Comparison of ENCODE assay signal across 32 cellular contexts in the genomic region with DNA sequence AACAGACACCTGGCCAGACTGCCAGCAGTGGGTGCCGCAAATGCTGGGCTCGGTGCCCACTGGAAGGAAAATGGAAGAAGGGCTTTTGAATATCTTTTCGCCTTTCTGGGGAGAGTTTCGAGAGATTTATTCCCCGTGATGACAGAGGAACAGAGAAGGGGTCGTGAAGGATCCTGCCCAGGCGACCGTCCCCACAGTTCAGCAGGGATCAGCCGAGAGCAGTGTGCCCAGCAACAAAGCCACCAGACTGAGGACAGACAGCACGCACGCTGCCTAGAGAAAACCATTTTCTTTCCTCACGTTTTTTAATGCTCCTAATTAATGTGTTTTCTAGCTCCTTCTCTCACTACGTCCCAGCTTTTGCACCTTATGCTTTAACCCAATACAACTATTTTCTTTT.
"Had no signal": no experiment of that assay in that cellular context is flagged by ENCODE, and none has a peak within 500 bp of the region (broad histone marks: within the 10 kb centered on the region; RNA-seq: fewer than 3 reads in every experiment).

No MANE protein-coding gene starts in this region.

- H3K4me1 Mint-ChIP-seq: nephron had no signal

- H3K4me3 ChIP-seq: body of pancreas, cardiac muscle cell, esophagus squamous epithelium, heart right ventricle, lung, mucosa of descending colon, ovary, right lobe of liver, skin epidermis, upper lobe of left lung, vagina had no signal

- H3K27me3 ChIP-seq: body of pancreas, cardiac muscle cell, esophagus squamous epithelium, heart right ventricle, ovary, right lobe of liver, upper lobe of left lung, vagina had no signal

- DNase-seq: activated CD4-positive, alpha-beta memory T cell treated with anti-CD3 and anti-CD28 coated beads, Interleukin-2, amount 10 ng/mL, durations not matched to agents 7 days and 5 days; activated CD4-positive, alpha-beta T cell treated with anti-CD3 and anti-CD28 coated beads for 1 hour; activated CD4-positive, alpha-beta T cell treated with anti-CD3 and anti-CD28 coated beads, Interleukin-2, amount 10 ng/mL, durations not matched to agents 7 days and 5 days; activated CD8-positive, alpha-beta memory T cell treated with anti-CD3 and anti-CD28 coated beads, Interleukin-2, amount 50 U/mL, for 48 hours; activated T-cell treated with anti-CD3 and anti-CD28 coated beads, Interleukin-2, amount 50 U/mL, for 24 hours; anterior cingulate cortex; body of pancreas; cortex of kidney; esophagus squamous epithelium; foreskin melanocyte; heart right ventricle; kidney glomerular epithelial cell; mesendoderm; mucosa of descending colon; right lobe of liver; stimulated activated CD4-positive, alpha-beta T cell treated with anti-CD3 and anti-CD28 coated beads, Interleukin-12 subunit alpha, Interleukin-12 subunit beta, amount 100 ng/mL, for 4 hours; stimulated activated CD4-positive, alpha-beta T cell treated with anti-CD3 and anti-CD28 coated beads, Interleukin-4, amount 100 ng/mL, for 1 hour; stimulated activated naive CD8-positive, alpha-beta T cell treated with anti-CD3 and anti-CD28 coated beads, Interleukin-15, amount 100 ng/mL, for 72 hours; substantia nigra; T-helper 2 cell; upper lobe of left lung had no signal

- H3K4me1 ChIP-seq: body of pancreas, esophagus squamous epithelium, heart right ventricle, right lobe of liver, upper lobe of left lung had no signal

- H3K9me3 ChIP-seq: body of pancreas, esophagus squamous epithelium, heart right ventricle, mucosa of descending colon, ovary, right lobe of liver, upper lobe of left lung, vagina had no signal

- H3K27ac ChIP-seq: body of pancreas, cardiac muscle cell, epithelial cell of prostate, esophagus squamous epithelium, heart right ventricle, ovary, right lobe of liver, skin epidermis, upper lobe of left lung, vagina had no signal

- H3K27ac Mint-ChIP-seq: activated CD4-positive, alpha-beta memory T cell treated with anti-CD3 and anti-CD28 coated beads, Interleukin-2, amount 10 ng/mL, durations not matched to agents 7 days and 5 days; activated CD4-positive, alpha-beta T cell treated with anti-CD3 and anti-CD28 coated beads, Interleukin-2, amount 10 ng/mL, durations not matched to agents 7 days and 5 days; activated T-cell treated with anti-CD3 and anti-CD28 coated beads, Interleukin-2, amount 50 U/mL, for 24 hours; activated T-helper 2 cell treated with anti-CD3 and anti-CD28 coated beads, Interferon-gamma antibody, Interleukin-2, Interleukin-4, amounts not matched to agents 10 μg/mL and 5 μg/mL and 100 μg/mL, durations not matched to agents 14 hours and 24 hours and 36 hours; nephron; progenitor cell of endocrine pancreas had no signal

- H3K27me3 Mint-ChIP-seq: activated CD4-positive, alpha-beta memory T cell treated with anti-CD3 and anti-CD28 coated beads, Interleukin-2, amount 10 ng/mL, durations not matched to agents 7 days and 5 days; activated CD4-positive, alpha-beta T cell treated with anti-CD3 and anti-CD28 coated beads, Interleukin-2, amount 10 ng/mL, durations not matched to agents 7 days and 5 days; activated naive CD8-positive, alpha-beta T cell; activated T-cell treated with anti-CD3 and anti-CD28 coated beads, Interleukin-2, amount 50 U/mL, for 24 hours; progenitor cell of endocrine pancreas; stimulated activated naive CD8-positive, alpha-beta T cell treated with anti-CD3 and anti-CD28 coated beads, Interleukin-15, amount 100 ng/mL, for 72 hours had no signal

- H3K36me3 ChIP-seq: ovary had no signal

- H3K9me3 Mint-ChIP-seq: activated CD4-positive, alpha-beta memory T cell treated with anti-CD3 and anti-CD28 coated beads, Interleukin-2, amount 10 ng/mL, durations not matched to agents 7 days and 5 days; activated CD4-positive, alpha-beta T cell treated with anti-CD3 and anti-CD28 coated beads, Interleukin-2, amount 10 ng/mL, durations not matched to agents 7 days and 5 days; activated T-cell treated with anti-CD3 and anti-CD28 coated beads, Interleukin-2, amount 50 U/mL, for 24 hours; activated T-helper 2 cell treated with anti-CD3 and anti-CD28 coated beads, Interferon-gamma antibody, Interleukin-2, Interleukin-4, amounts not matched to agents 10 μg/mL and 5 μg/mL and 100 μg/mL, durations not matched to agents 14 hours and 24 hours and 36 hours; nephron; stimulated activated naive CD8-positive, alpha-beta T cell treated with anti-CD3 and anti-CD28 coated beads, Interleukin-15, amount 100 ng/mL, for 72 hours had no signal

- ATAC-seq: body of pancreas; heart right ventricle; left lobe of liver; mucosa of descending colon; stimulated activated naive CD8-positive, alpha-beta T cell treated with anti-CD3 and anti-CD28 coated beads, Interleukin-15, amount 100 ng/mL, for 72 hours had no signal

- H3K4me3 Mint-ChIP-seq: activated CD4-positive, alpha-beta memory T cell treated with anti-CD3 and anti-CD28 coated beads, Interleukin-2, amount 10 ng/mL, durations not matched to agents 7 days and 5 days; activated CD4-positive, alpha-beta T cell treated with anti-CD3 and anti-CD28 coated beads, Interleukin-2, amount 10 ng/mL, durations not matched to agents 7 days and 5 days; activated naive CD8-positive, alpha-beta T cell; activated T-cell treated with anti-CD3 and anti-CD28 coated beads, Interleukin-2, amount 50 U/mL, for 24 hours; nephron; stimulated activated naive CD8-positive, alpha-beta T cell treated with anti-CD3 and anti-CD28 coated beads, Interleukin-15, amount 100 ng/mL, for 72 hours had no signal
